8 cellular contexts compared by ENCODE assay signal in genomic region chr7:98877692-98878364, GRCh38. TPM values are rescaled to one million over a fixed set of nuclear protein-coding genes. Genes with fewer than 3 reads are reported as not detected.
A peak's percentile ranks its signal among the peaks of the same experiment; 100 is the strongest.
DNase-seq lines count a peak whose midpoint lies in the region; ATAC-seq and TF ChIP-seq lines count a peak whose summit lies in the region.

No MANE protein-coding gene starts in this region.

- 26% methylated on average over 18 of the region's 18 CpGs for WGBS in heart right ventricle, 2 donors

- peaks cover 0 to 22% (median 14%) of the 10 kb centered on the region in 9 donors for H3K4me1 ChIP-seq in heart right ventricle
- peaks cover 13 to 16% of the 10 kb centered on the region in 2 donors for H3K4me1 ChIP-seq in gastrocnemius medialis

- peak overlapping the region; percentile 94 for H3K4me3 Mint-ChIP-seq in T-helper 17 cell

- peaks cover 14% of the 10 kb centered on the region for H3K4me1 Mint-ChIP-seq in T-helper 17 cell

- peak overlapping the region; percentile 56 for H3K27ac Mint-ChIP-seq in T-helper 17 cell

- H3K9me3 ChIP-seq in T-helper 17 cell (ENCODE audit: control insufficient read depth, low read length, poor library complexity, severe bottlenecking) (no peaks in the 10 kb centered on the region), heart right ventricle (no peaks in the 10 kb centered on the region), gastrocnemius medialis (no peaks in the 10 kb centered on the region)

- H3K27me3 ChIP-seq in heart right ventricle (peaks cover 0 to 2% (median 0%) of the 10 kb centered on the region in 7 donors), gastrocnemius medialis (no peaks in the 10 kb centered on the region)

- H3K27me3 Mint-ChIP-seq in T-helper 17 cell: no peaks in the 10 kb centered on the region

- DNase-seq in T-helper 17 cell (peak in 1 of 3 donors; percentile 13), heart right ventricle (no peak), gastrocnemius medialis (peak in 1 of 2 donors; percentile 20), GDM1 (lab: John Stamatoyannopoulos, UW) (no peak), occipital lobe (lab: John Stamatoyannopoulos, UW) (no peak)

- H3K27ac ChIP-seq in heart right ventricle (peak overlapping the region; percentile 97 to 99 (median 98)), gastrocnemius medialis (peak overlapping the region; percentile 88 to 98 (median 97))

- H3K36me3 ChIP-seq in heart right ventricle (peaks cover 0 to 21% (median 11%) of the 10 kb centered on the region in 9 donors), gastrocnemius medialis (peaks cover 0 to 22% of the 10 kb centered on the region in 2 donors)

- intact Hi-C loops in heart right ventricle (cut with DNase I): no loop called here
- intact Hi-C loops in gastrocnemius medialis (cut with DNase I; ENCODE audit: low total_unique reads): loop anchor here (10.0 kb wide), 1 partner anchor 593 kb away; the partner anchor contains the start of gene BRI3

- no peak for TF ChIP-seq CTCF in heart right ventricle (IDR thresholded peaks at IDR 0.05)
- TF ChIP-seq CTCF in gastrocnemius medialis (IDR thresholded peaks at IDR 0.05 in 4 of 5, conservative IDR thresholded peaks at IDR 0.05 in 1 of 5): no peak

- H3K36me3 Mint-ChIP-seq in T-helper 17 cell (ENCODE audit: low read depth): no peaks in the 10 kb centered on the region

- peak overlapping the region; percentile 80 to 100 (median 98) for H3K4me3 ChIP-seq in heart right ventricle
- H3K4me3 ChIP-seq in gastrocnemius medialis: peak overlapping the region; percentile 91 to 98 (median 92)

- in situ Hi-C loops in gastrocnemius medialis (cut with MboI; ENCODE audit: low sequenced_read_pairs in 4 of 4): no loop called here

- TF ChIP-seq POLR2A in gastrocnemius medialis (IDR thresholded peaks at IDR 0.05): no peak

- ATAC-seq in GM19395 (IDR thresholded peaks at IDR 0.05; ENCODE audit: unreplicated experiment): peak; percentile 9
- no peak for ATAC-seq in T-helper 17 cell
- ATAC-seq in heart right ventricle: peak in 7 of 8 donors; percentile 2 to 29 (median 21)
- ATAC-seq in gastrocnemius medialis: peak in 1 of 2 donors; percentile 9
- ATAC-seq in GM18519 (IDR thresholded peaks at IDR 0.05; ENCODE audit: low FRiP score, unreplicated experiment): no peak
- ATAC-seq in HG02588 (IDR thresholded peaks at IDR 0.05; ENCODE audit: unreplicated experiment): no peak

RNA-seq across cellular contexts. Expression of gene TRRAP, which starts 0.5 kb away (rescaled TPM):
- total RNA-seq in T-helper 17 cell (10 to 100 TPM; 70.1 to 77.2 TPM), heart right ventricle (10 to 100 TPM; 14.6 to 25.1 (median 22.7) TPM), gastrocnemius medialis (10 to 100 TPM; 15.2 to 18.8 (median 17.0) TPM), occipital lobe (23.6 TPM)
- polyA plus RNA-seq in heart right ventricle: 10 to 100 TPM in 1 of 2 donors, 1 to 10 TPM in 1; 4.8 to 12.7 TPM

RNA-seq across cellular contexts. Expression of gene TMEM130, which starts 8.0 kb away (rescaled TPM):
- total RNA-seq in T-helper 17 cell (under 1 TPM in 1 of 2 donors, not detected in 1; 0.22 TPM), heart right ventricle (1 to 10 TPM in 1 of 10 donors, under 1 TPM in 1, not detected in 8; 0.29 to 1.5 TPM), gastrocnemius medialis (not detected), occipital lobe (3.6 TPM)
- polyA plus RNA-seq in heart right ventricle: under 1 TPM; 0.12 to 0.22 TPM

Comparison
In these comparisons a context has a peak if more than half of its experiments do, and no peak if none do; other contexts are left out.
1. ATAC-seq: peak in GM19395 (single experiment) and heart right ventricle (7 of 8); none in T-helper 17 cell (single experiment), GM18519 (single experiment) and HG02588 (single experiment).